16 cellular contexts compared by ENCODE assay signal in genomic region chr6:73556796-73557195, GRCh38.
"Had no signal": no experiment of that assay in that cellular context is flagged by ENCODE, and none has a peak within 500 bp of the region (broad histone marks: within the 10 kb centered on the region; RNA-seq: fewer than 3 reads in every experiment).

No MANE protein-coding gene starts in this region.

- H3K4me3 Mint-ChIP-seq: activated CD4-positive, alpha-beta T cell treated with anti-CD3 and anti-CD28 coated beads, Interleukin-2, amount 10 ng/mL, durations not matched to agents 7 days and 5 days; activated naive CD8-positive, alpha-beta T cell; activated T-cell treated with anti-CD3 and anti-CD28 coated beads, Interleukin-2, amount 50 U/mL, for 72 hours; immature natural killer cell; stimulated activated effector memory CD8-positive, alpha-beta T cell treated with anti-CD3 and anti-CD28 coated beads, Interleukin-12 subunit alpha, Interleukin-12 subunit beta, amount 100 ng/mL, for 72 hours; T-helper 2 cell treated with Interferon-gamma antibody and Interleukin-4, amounts not matched to agents 5 μg/mL and 100 μg/mL, for 36 hours had no signal

- ATAC-seq: activated T-cell treated with anti-CD3 and anti-CD28 coated beads, Interleukin-2, amount 50 U/mL, for 72 hours; heart left ventricle; stimulated activated effector memory CD8-positive, alpha-beta T cell treated with anti-CD3 and anti-CD28 coated beads, Interleukin-12 subunit alpha, Interleukin-12 subunit beta, amount 100 ng/mL, for 72 hours had no signal

- H3K9me3 ChIP-seq: heart left ventricle had no signal

- H3K36me3 ChIP-seq: heart left ventricle had no signal

- H3K27ac Mint-ChIP-seq: activated CD4-positive, alpha-beta T cell treated with anti-CD3 and anti-CD28 coated beads, Interleukin-2, amount 10 ng/mL, durations not matched to agents 7 days and 5 days; activated naive CD8-positive, alpha-beta T cell; activated T-cell treated with anti-CD3 and anti-CD28 coated beads, Interleukin-2, amount 50 U/mL, for 72 hours; immature natural killer cell; stimulated activated effector memory CD8-positive, alpha-beta T cell treated with anti-CD3 and anti-CD28 coated beads, Interleukin-12 subunit alpha, Interleukin-12 subunit beta, amount 100 ng/mL, for 72 hours; T-helper 2 cell treated with Interferon-gamma antibody and Interleukin-4, amounts not matched to agents 5 μg/mL and 100 μg/mL, for 36 hours had no signal

- H3K4me1 ChIP-seq: heart left ventricle had no signal

- H3K9me3 Mint-ChIP-seq: activated CD4-positive, alpha-beta T cell treated with anti-CD3 and anti-CD28 coated beads, Interleukin-2, amount 10 ng/mL, durations not matched to agents 7 days and 5 days; activated T-cell treated with anti-CD3 and anti-CD28 coated beads, Interleukin-2, amount 50 U/mL, for 72 hours; immature natural killer cell; stimulated activated effector memory CD8-positive, alpha-beta T cell treated with anti-CD3 and anti-CD28 coated beads, Interleukin-12 subunit alpha, Interleukin-12 subunit beta, amount 100 ng/mL, for 72 hours; T-helper 2 cell treated with Interferon-gamma antibody and Interleukin-4, amounts not matched to agents 5 μg/mL and 100 μg/mL, for 36 hours had no signal

- H3K4me3 ChIP-seq: heart left ventricle had no signal

- H3K27me3 Mint-ChIP-seq: activated CD4-positive, alpha-beta T cell treated with anti-CD3 and anti-CD28 coated beads, Interleukin-2, amount 10 ng/mL, durations not matched to agents 7 days and 5 days; activated naive CD8-positive, alpha-beta T cell had no signal

- H3K4me1 Mint-ChIP-seq: immature natural killer cell had no signal

- DNase-seq: activated CD4-positive, alpha-beta T cell treated with anti-CD3 and anti-CD28 coated beads, Interleukin-2, amount 10 ng/mL, durations not matched to agents 7 days and 5 days; activated CD4-positive, CD25-positive, alpha-beta regulatory T cell; activated CD8-positive, alpha-beta memory T cell treated with anti-CD3 and anti-CD28 coated beads, Interleukin-2, amount 50 U/mL, for 48 hours; activated gamma-delta T cell treated with Interleukin-2 at 50 U/mL for 16 hours; activated T-cell treated with anti-CD3 and anti-CD28 coated beads, Interleukin-2, amount 50 U/mL, for 72 hours; amniotic stem cell; central memory CD4-positive, alpha-beta T cell; cortex of kidney; effector memory CD4-positive, alpha-beta T cell; heart left ventricle; immature natural killer cell; midbrain; trophoblast cell had no signal

- H3K36me3 Mint-ChIP-seq: activated naive CD8-positive, alpha-beta T cell; immature natural killer cell; stimulated activated effector memory CD8-positive, alpha-beta T cell treated with anti-CD3 and anti-CD28 coated beads, Interleukin-12 subunit alpha, Interleukin-12 subunit beta, amount 100 ng/mL, for 72 hours had no signal

- H3K27me3 ChIP-seq: heart left ventricle had no signal

- H3K27ac ChIP-seq: heart left ventricle had no signal
